Comparison of ENCODE assay signal across 17 cellular contexts in genomic region chr18:25327631-25328030, GRCh38. TPM values are rescaled to one million over a fixed set of nuclear protein-coding genes. Genes with fewer than 3 reads are reported as not detected.
"Had no signal": no experiment of that assay in that cellular context is flagged by ENCODE, and none has a peak within 500 bp of the region (broad histone marks: within the 10 kb centered on the region; RNA-seq: fewer than 3 reads in every experiment).

No MANE protein-coding gene starts in this region.

- H3K4me1 ChIP-seq: colonic mucosa, foreskin keratinocyte had no signal

- H3K4me3 ChIP-seq: colonic mucosa, lower lobe of right lung, ovary, transverse colon had no signal

- H3K27me3 ChIP-seq: adrenal gland, colonic mucosa, esophagus muscularis mucosa, foreskin keratinocyte, ovary, transverse colon had no signal

- DNase-seq: activated CD4-positive, alpha-beta T cell treated with anti-CD3 and anti-CD28 coated beads for 36 hours; activated CD8-positive, alpha-beta T cell treated with anti-CD3 and anti-CD28 coated beads for 36 hours; activated effector memory CD4-positive, alpha-beta T cell treated with Interleukin-2 at 50 U/mL for 16 hours; activated naive CD4-positive, alpha-beta T cell treated with anti-CD3 and anti-CD28 coated beads, Interleukin-2, amount 50 U/mL, for 16 hours; activated T-cell treated with anti-CD3 and anti-CD28 coated beads, Interleukin-2, amount 50 U/mL, for 4 hours; adrenal gland; central memory CD4-positive, alpha-beta T cell; colonic mucosa; effector CD4-positive, alpha-beta T cell; foreskin keratinocyte; immature natural killer cell; lower lobe of right lung; midbrain; stimulated activated CD4-positive, alpha-beta T cell treated with anti-CD3 and anti-CD28 coated beads, Interleukin-12 subunit alpha, Interleukin-12 subunit beta, amount 100 ng/mL, for 4 hours; transverse colon had no signal

- H3K27ac ChIP-seq: adrenal gland, colonic mucosa, esophagus muscularis mucosa, foreskin keratinocyte, lower lobe of right lung, transverse colon had no signal

- H3K36me3 ChIP-seq: adrenal gland, colonic mucosa, esophagus muscularis mucosa, lower lobe of right lung, ovary, transverse colon had no signal

- H3K9me3 ChIP-seq: adrenal gland, colonic mucosa, esophagus muscularis mucosa, lower lobe of right lung, ovary, transverse colon had no signal

RNA-seq across cellular contexts. Expression of gene ZNF521, which starts 24.3 kb away (rescaled TPM):
- total RNA-seq: activated CD4-positive, alpha-beta T cell treated with anti-CD3 and anti-CD28 coated beads for 36 hours; activated CD8-positive, alpha-beta T cell treated with anti-CD3 and anti-CD28 coated beads for 36 hours; foreskin keratinocyte had no signal
- polyA plus RNA-seq: foreskin keratinocyte had no signal
